In genomic region chr1:153978274-153978909, GRCh38 we compare ENCODE assay signal across 8 cellular contexts. TPM values are rescaled to one million over a fixed set of nuclear protein-coding genes. Genes with fewer than 3 reads are reported as not detected.
A peak's percentile ranks its signal among the peaks of the same experiment; 100 is the strongest.
DNase-seq lines count a peak whose midpoint lies in the region; ATAC-seq and TF ChIP-seq lines count a peak whose summit lies in the region.

No MANE protein-coding gene starts in this region.

- in situ Hi-C loops in astrocyte of the cerebellum (cut with HindIII; ENCODE audit: low sequenced_read_pairs), result no loop called here

- H3K27me3 ChIP-seq in heart left ventricle (no peaks in the 10 kb centered on the region), upper lobe of left lung (no peaks in the 10 kb centered on the region)

- WGBS in heart left ventricle, 4 donors, result 77 to 79% (median 78%) methylated on average over 9 of the region's 9 CpGs
- WGBS in upper lobe of left lung, 2 donors, result 66 to 70% methylated on average over 9 of the region's 9 CpGs

- peak overlapping the region; percentile 96 for H3K4me3 Mint-ChIP-seq in memory B cell

- TF ChIP-seq POLR2A in heart left ventricle (IDR thresholded peaks at IDR 0.05) (no peak), upper lobe of left lung (IDR thresholded peaks at IDR 0.05) (no peak)

- intact Hi-C loops in heart left ventricle (cut with DNase I), result loop anchor here in 1 of 10 donors (5.0 kb wide), 1 partner anchor 56 kb away; the partner anchor contains the start of gene GATAD2B
- intact Hi-C loops in left ventricle myocardium superior (cut with micrococcal nuclease), result loop anchor here (10.0 kb wide), 1 partner anchor 184 kb away; no protein-coding TSS in a partner anchor

- H3K9me3 Mint-ChIP-seq in memory B cell, result no peaks in the 10 kb centered on the region

- H3K4me3 ChIP-seq in heart left ventricle, result peak overlapping the region in 11 of 12 donors; percentile 70 to 97 (median 88)
- peak overlapping the region; percentile 97 for H3K4me3 ChIP-seq in astrocyte of the cerebellum (ENCODE audit: low read depth, low read length)
- peak overlapping the region in 3 of 4 donors; percentile 63 to 74 (median 70) for H3K4me3 ChIP-seq in upper lobe of left lung

- peaks cover 8% of the 10 kb centered on the region for H3K36me3 Mint-ChIP-seq in memory B cell

- H3K9me3 ChIP-seq in heart left ventricle (no peaks in the 10 kb centered on the region), upper lobe of left lung (no peaks in the 10 kb centered on the region)

- no peak for TF ChIP-seq CTCF in heart left ventricle (IDR thresholded peaks at IDR 0.05)
- no peak for TF ChIP-seq CTCF in astrocyte of the cerebellum (IDR thresholded peaks at IDR 0.05; ENCODE audit: low read depth, low read length, missing control alignments)
- no peak for TF ChIP-seq CTCF in upper lobe of left lung (IDR thresholded peaks at IDR 0.05)

- H3K4me1 Mint-ChIP-seq in memory B cell, result peaks cover 27% of the 10 kb centered on the region

- peak overlapping the region; percentile 86 for H3K27ac Mint-ChIP-seq in memory B cell

- peaks cover 0 to 47% (median 41%) of the 10 kb centered on the region in 9 donors for H3K36me3 ChIP-seq in heart left ventricle
- peaks cover 3 to 49% (median 29%) of the 10 kb centered on the region in 4 donors for H3K36me3 ChIP-seq in upper lobe of left lung

- ATAC-seq in heart left ventricle (no peak), left ventricle myocardium superior (no peak), memory B cell (ENCODE audit: low read depth) (no peak), upper lobe of left lung (ENCODE audit: low FRiP score in 2 of 2) (no peak)
- no peak for ATAC-seq in activated CD4-positive, CD25-positive, alpha-beta regulatory T cell treated with anti-CD3 and anti-CD28 coated beads, Interleukin-2, amount 50 U/mL, for 24 hours

- DNase-seq in heart left ventricle (no peak), left ventricle myocardium superior (no peak), astrocyte of the cerebellum (ENCODE audit: low read depth) (no peak), memory B cell (ENCODE audit: low spot score in 2 of 2) (no peak), upper lobe of left lung (no peak), glomerular visceral epithelial cell (ENCODE audit: extremely low spot score) (no peak), pons (ENCODE audit: low spot score) (no peak)

- no peaks in the 10 kb centered on the region for H3K27me3 Mint-ChIP-seq in memory B cell

- H3K27ac ChIP-seq in heart left ventricle, result peak overlapping the region in 11 of 12 donors; percentile 72 to 97 (median 93)
- H3K27ac ChIP-seq in upper lobe of left lung, result peak overlapping the region; percentile 86 to 96 (median 93)

- no peak for TF ChIP-seq EP300 in upper lobe of left lung (IDR thresholded peaks at IDR 0.05)

- H3K4me1 ChIP-seq in heart left ventricle (peaks cover 0 to 40% (median 19%) of the 10 kb centered on the region in 12 donors), upper lobe of left lung (peaks cover 14 to 22% (median 18%) of the 10 kb centered on the region in 4 donors)

RNA-seq across cellular contexts. Expression of gene JTB, which starts 0.9 kb away (rescaled TPM):
- total RNA-seq in heart left ventricle, result 100 to 1,000 TPM in 3 of 9 donors, 10 to 100 TPM in 6; 55.0 to 175 (median 79.5) TPM
- polyA plus RNA-seq in heart left ventricle, result 100 to 1,000 TPM in 1 of 2 donors, 10 to 100 TPM in 1; 87.4 to 222 TPM
- 80.7 TPM for total RNA-seq in left ventricle myocardium superior
- 100 to 1,000 TPM; 123 to 285 (median 157) TPM for total RNA-seq in upper lobe of left lung

RNA-seq across cellular contexts. Expression of gene RAB13, which starts 7.7 kb away (rescaled TPM):
- total RNA-seq in heart left ventricle, result 10 to 100 TPM; 18.2 to 97.6 (median 49.3) TPM
- polyA plus RNA-seq in heart left ventricle, result 100 to 1,000 TPM in 1 of 2 donors, 10 to 100 TPM in 1; 79.5 to 107 TPM
- total RNA-seq in left ventricle myocardium superior, result 55.1 TPM
- 100 to 1,000 TPM in 2 of 6 donors, 10 to 100 TPM in 4; 33.9 to 116 (median 56.6) TPM for total RNA-seq in upper lobe of left lung

RNA-seq across cellular contexts. Expression of gene CREB3L4, which starts 10.7 kb away (rescaled TPM):
- total RNA-seq in heart left ventricle (1 to 10 TPM; 2.5 to 7.2 (median 4.5) TPM), left ventricle myocardium superior (5.0 TPM), upper lobe of left lung (10 to 100 TPM in 3 of 6 donors, 1 to 10 TPM in 3; 4.7 to 17.4 (median 9.4) TPM)
- polyA plus RNA-seq in heart left ventricle, result 1 to 10 TPM; 4.8 to 5.7 TPM

RNA-seq across cellular contexts. Expression of gene RPS27, which starts 12.2 kb away (rescaled TPM):
- total RNA-seq in heart left ventricle, result 1,000 to 10,000 TPM in 1 of 9 donors, 100 to 1,000 TPM in 8; 537 to 1,013 (median 772) TPM
- polyA plus RNA-seq in heart left ventricle, result 1,000 to 10,000 TPM; 3,213 to 7,204 TPM
- 917 TPM for total RNA-seq in left ventricle myocardium superior
- total RNA-seq in upper lobe of left lung, result 1,000 to 10,000 TPM in 5 of 6 donors, 100 to 1,000 TPM in 1; 551 to 2,666 (median 1,424) TPM

RNA-seq across cellular contexts. Expression of gene SLC39A1, which starts 15.1 kb away (rescaled TPM):
- total RNA-seq in heart left ventricle (10 to 100 TPM; 31.6 to 83.9 (median 48.4) TPM), left ventricle myocardium superior (45.8 TPM), upper lobe of left lung (100 to 1,000 TPM in 3 of 6 donors, 10 to 100 TPM in 3; 41.9 to 145 (median 102) TPM)
- polyA plus RNA-seq in heart left ventricle, result 100 to 1,000 TPM in 1 of 2 donors, 10 to 100 TPM in 1; 32.5 to 163 TPM
